Comparison of ENCODE assay signal across 14 cellular contexts in the genomic region with DNA sequence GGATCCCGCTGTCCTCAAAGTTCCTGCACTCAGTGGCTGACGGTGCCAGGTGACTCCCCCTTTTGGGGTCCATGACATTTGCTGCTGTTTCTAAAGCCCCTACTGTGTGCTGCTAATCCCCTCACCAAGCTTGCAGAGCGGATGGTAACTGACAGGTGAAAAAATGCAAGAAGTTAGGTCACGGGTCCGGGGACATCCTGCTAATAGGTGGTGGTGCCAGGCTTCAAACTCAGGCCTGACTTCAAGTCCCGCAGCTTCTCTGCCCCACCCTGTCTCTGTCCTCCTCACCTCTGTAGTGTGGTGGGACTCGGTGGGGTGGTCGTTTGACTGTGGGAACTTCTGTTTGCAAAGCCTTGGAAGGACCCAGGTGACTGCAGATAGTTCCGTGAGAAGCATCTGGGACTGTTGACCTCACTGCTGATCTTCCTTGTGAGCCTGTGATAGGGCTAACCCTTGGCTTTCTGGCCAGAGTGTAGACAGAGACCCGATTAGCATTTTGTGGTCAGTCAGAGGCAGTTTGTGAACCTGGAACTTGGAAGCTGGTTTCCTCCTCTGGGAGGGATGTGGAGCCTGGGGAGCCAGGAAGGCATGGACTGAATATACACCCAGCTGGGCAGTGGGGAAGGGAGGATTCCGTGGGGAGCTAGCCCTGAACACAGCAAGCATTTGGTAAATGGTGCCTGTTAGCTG.
A peak's percentile ranks its signal among the peaks of the same experiment; 100 is the strongest.
DNase-seq lines count a peak whose midpoint lies in the region; ATAC-seq and TF ChIP-seq lines count a peak whose summit lies in the region.
"Had no signal": no experiment of that assay in that cellular context is flagged by ENCODE, and none has a peak within 500 bp of the region (broad histone marks: within the 10 kb centered on the region; RNA-seq: fewer than 3 reads in every experiment).

No MANE protein-coding gene starts in this region.

- DNase-seq in natural killer cell (no peak), immature natural killer cell (no peak), foreskin keratinocyte (no peak), left ventricle myocardium inferior (no peak)
- no peak for DNase-seq in natural killer cell treated with Interleukin-12 subunit alpha and Interleukin-12 subunit beta and Interleukin-15 and Interleukin-18, amount 100 ng/mL, for 72 hours (ENCODE audit: low spot score)
- DNase-seq in effector memory CD8-positive, alpha-beta T cell: no peak
- DNase-seq: DMS153; MV-4-11; SIG-M5; stimulated activated naive CD8-positive, alpha-beta T cell treated with anti-CD3 and anti-CD28 coated beads, Interleukin-15, Interleukin-2, amounts not matched to agents 100 U/mL and 50 U/mL, for 24 hours had no signal

- H3K27me3 ChIP-seq in foreskin keratinocyte (no peaks in the 10 kb centered on the region), left ventricle myocardium inferior (ENCODE audit: low read depth) (no peaks in the 10 kb centered on the region)
- H3K27me3 ChIP-seq: cardiac muscle cell had no signal

- no peak overlapping the region for H3K4me3 ChIP-seq in left ventricle myocardium inferior
- H3K4me3 ChIP-seq: cardiac muscle cell had no signal

- ATAC-seq in natural killer cell (no peak), HG03354 (IDR thresholded peaks at IDR 0.05; ENCODE audit: poor library complexity, severe bottlenecking, unreplicated experiment) (no peak), foreskin keratinocyte (no peak)
- ATAC-seq in natural killer cell treated with Interleukin-12 subunit alpha and Interleukin-12 subunit beta and Interleukin-15 and Interleukin-18, amount 100 ng/mL, for 72 hours: no peak
- no peak for ATAC-seq in effector memory CD8-positive, alpha-beta T cell (replicated peaks)
- ATAC-seq: stimulated activated naive CD8-positive, alpha-beta T cell treated with anti-CD3 and anti-CD28 coated beads, Interleukin-15, Interleukin-2, amounts not matched to agents 100 U/mL and 50 U/mL, for 24 hours had no signal

- H3K9me3 ChIP-seq in left ventricle myocardium inferior (replicated peaks): no peaks in the 10 kb centered on the region

- H3K27ac ChIP-seq in foreskin keratinocyte: no peak overlapping the region
- H3K27ac ChIP-seq in left ventricle myocardium inferior (replicated peaks): no peak overlapping the region
- H3K27ac ChIP-seq: cardiac muscle cell had no signal

- H3K36me3 Mint-ChIP-seq in natural killer cell: no peaks in the 10 kb centered on the region
- H3K36me3 Mint-ChIP-seq in natural killer cell treated with Interleukin-12 subunit alpha and Interleukin-12 subunit beta and Interleukin-15 and Interleukin-18, amount 100 ng/mL, for 72 hours: no peaks in the 10 kb centered on the region
- H3K36me3 Mint-ChIP-seq in effector memory CD8-positive, alpha-beta T cell (ENCODE audit: insufficient read depth): peaks cover 12% of the 10 kb centered on the region
- H3K36me3 Mint-ChIP-seq in nephron (ENCODE audit: low read depth): no peaks in the 10 kb centered on the region
- no peaks in the 10 kb centered on the region for H3K36me3 Mint-ChIP-seq in immature natural killer cell

- H3K9me3 Mint-ChIP-seq in natural killer cell: no peaks in the 10 kb centered on the region
- no peaks in the 10 kb centered on the region for H3K9me3 Mint-ChIP-seq in natural killer cell treated with Interleukin-12 subunit alpha and Interleukin-12 subunit beta and Interleukin-15 and Interleukin-18, amount 100 ng/mL, for 72 hours
- H3K9me3 Mint-ChIP-seq in effector memory CD8-positive, alpha-beta T cell: no peaks in the 10 kb centered on the region
- no peaks in the 10 kb centered on the region for H3K9me3 Mint-ChIP-seq in nephron
- peaks cover 0 to 2% (median 0%) of the 10 kb centered on the region in 6 donors for H3K9me3 Mint-ChIP-seq in immature natural killer cell
- H3K9me3 Mint-ChIP-seq: activated naive CD4-positive, alpha-beta T cell treated with anti-CD3 and anti-CD28 coated beads, Interleukin-2, amount 50 U/mL, for 24 hours had no signal

- H3K4me1 Mint-ChIP-seq in natural killer cell: peaks cover 53 to 72% of the 10 kb centered on the region in 2 donors
- peaks cover 36 to 48% of the 10 kb centered on the region in 2 donors for H3K4me1 Mint-ChIP-seq in natural killer cell treated with Interleukin-12 subunit alpha and Interleukin-12 subunit beta and Interleukin-15 and Interleukin-18, amount 100 ng/mL, for 72 hours (ENCODE audit: low read depth in 2 of 2)
- H3K4me1 Mint-ChIP-seq in effector memory CD8-positive, alpha-beta T cell (ENCODE audit: low read depth in 2 of 2): peaks cover 27 to 44% of the 10 kb centered on the region in 2 donors
- peaks cover 29% of the 10 kb centered on the region for H3K4me1 Mint-ChIP-seq in nephron
- H3K4me1 Mint-ChIP-seq in immature natural killer cell: peaks cover 54 to 83% of the 10 kb centered on the region in 2 donors

- TF ChIP-seq CTCF in natural killer cell (IDR thresholded peaks at IDR 0.05): no peak
- TF ChIP-seq CTCF in nephron (IDR thresholded peaks at IDR 0.05; ENCODE audit: unreplicated experiment in 3 of 3): no peak
- TF ChIP-seq CTCF in foreskin keratinocyte (conservative IDR thresholded peaks at IDR 0.05): no peak
- TF ChIP-seq CTCF in left ventricle myocardium inferior (IDR thresholded peaks at IDR 0.05; ENCODE audit: borderline replicate concordance): no peak

- no peaks in the 10 kb centered on the region for H3K4me1 ChIP-seq in foreskin keratinocyte
- peaks cover 45% of the 10 kb centered on the region for H3K4me1 ChIP-seq in left ventricle myocardium inferior

- H3K36me3 ChIP-seq in left ventricle myocardium inferior: no peaks in the 10 kb centered on the region
- H3K36me3 ChIP-seq: cardiac muscle cell had no signal

- intact Hi-C loops in natural killer cell (cut with micrococcal nuclease) (loop anchor here (5.0 kb wide), 1 partner anchor 39 kb away; no protein-coding TSS in a partner anchor), left ventricle myocardium inferior (cut with micrococcal nuclease) (no loop called here)

- H3K27ac Mint-ChIP-seq in natural killer cell (peak overlapping the region; percentile 66 to 74), nephron (peak overlapping the region; percentile 41 to 85 (median 64)), immature natural killer cell (peak overlapping the region in 2 of 6 donors; percentile 47 to 73)
- H3K27ac Mint-ChIP-seq in natural killer cell treated with Interleukin-12 subunit alpha and Interleukin-12 subunit beta and Interleukin-15 and Interleukin-18, amount 100 ng/mL, for 72 hours: peak overlapping the region in 1 of 2 donors; percentile 63
- peak overlapping the region; percentile 66 to 71 for H3K27ac Mint-ChIP-seq in effector memory CD8-positive, alpha-beta T cell

- H3K4me3 Mint-ChIP-seq in natural killer cell: no peak overlapping the region
- no peak overlapping the region for H3K4me3 Mint-ChIP-seq in natural killer cell treated with Interleukin-12 subunit alpha and Interleukin-12 subunit beta and Interleukin-15 and Interleukin-18, amount 100 ng/mL, for 72 hours
- no peak overlapping the region for H3K4me3 Mint-ChIP-seq in effector memory CD8-positive, alpha-beta T cell
- H3K4me3 Mint-ChIP-seq in nephron: no peak overlapping the region
- H3K4me3 Mint-ChIP-seq in immature natural killer cell: no peak overlapping the region
- H3K4me3 Mint-ChIP-seq: activated naive CD4-positive, alpha-beta T cell treated with anti-CD3 and anti-CD28 coated beads, Interleukin-2, amount 50 U/mL, for 24 hours had no signal

- H3K27me3 Mint-ChIP-seq in natural killer cell (ENCODE audit: low read depth in 2 of 2) (no peaks in the 10 kb centered on the region), nephron (ENCODE audit: low read depth) (peaks cover 26% of the 10 kb centered on the region), immature natural killer cell (ENCODE audit: low read depth in 3 of 3) (peaks cover 0 to 3% (median 2%) of the 10 kb centered on the region in 3 donors)
- H3K27me3 Mint-ChIP-seq in natural killer cell treated with Interleukin-12 subunit alpha and Interleukin-12 subunit beta and Interleukin-15 and Interleukin-18, amount 100 ng/mL, for 72 hours: no peaks in the 10 kb centered on the region
- no peaks in the 10 kb centered on the region for H3K27me3 Mint-ChIP-seq in effector memory CD8-positive, alpha-beta T cell
- H3K27me3 Mint-ChIP-seq: activated naive CD4-positive, alpha-beta T cell treated with anti-CD3 and anti-CD28 coated beads, Interleukin-2, amount 50 U/mL, for 24 hours had no signal
